ENCODE assay signal across 11 cellular contexts in genomic region chr2:104856086-104856972, GRCh38. TPM values are rescaled to one million over a fixed set of nuclear protein-coding genes. Genes with fewer than 3 reads are reported as not detected.
DNase-seq lines count a peak whose midpoint lies in the region; ATAC-seq, FAIRE-seq and TF ChIP-seq lines count a peak whose summit lies in the region.
"Had no signal": no experiment of that assay in that cellular context is flagged by ENCODE, and none has a peak within 500 bp of the region (broad histone marks: within the 10 kb centered on the region; RNA-seq: fewer than 3 reads in every experiment).

No MANE protein-coding gene starts in this region.

- peaks cover 9% of the 10 kb centered on the region for H3K9me3 ChIP-seq in CD4-positive, alpha-beta T cell (ENCODE audit: control insufficient read depth, low read length)
- H3K9me3 ChIP-seq in astrocyte (ENCODE audit: insufficient read depth, low read depth, low read length) (no peaks in the 10 kb centered on the region), tibial artery (no peaks in the 10 kb centered on the region)
- H3K9me3 ChIP-seq: adrenal gland, tibial nerve had no signal

- H3K36me3 ChIP-seq in astrocyte (ENCODE audit: insufficient read depth, low read length): no peaks in the 10 kb centered on the region
- H3K36me3 ChIP-seq in tibial artery: no peaks in the 10 kb centered on the region
- H3K36me3 ChIP-seq: adrenal gland, tibial nerve had no signal

- peak overlapping the region; percentile 42 for H3K4me3 Mint-ChIP-seq in CD4-positive, alpha-beta T cell
- no peak overlapping the region for H3K4me3 Mint-ChIP-seq in astrocyte (ENCODE audit: unreplicated experiment)
- peak overlapping the region; percentile 64 to 84 (median 78) for H3K4me3 Mint-ChIP-seq in naive B cell

- peaks cover 82% of the 10 kb centered on the region for H3K27me3 Mint-ChIP-seq in CD4-positive, alpha-beta T cell
- H3K27me3 Mint-ChIP-seq in astrocyte (ENCODE audit: low read depth, unreplicated experiment): peaks cover 69% of the 10 kb centered on the region
- peaks cover 64 to 78% (median 74%) of the 10 kb centered on the region in 3 donors for H3K27me3 Mint-ChIP-seq in naive B cell

- POLR2A ChIA-PET in CD4-positive, alpha-beta T cell (lab: Charles Lee): no interaction called here

- no peak for TF ChIP-seq CTCF in CD4-positive, alpha-beta T cell (IDR thresholded peaks at IDR 0.05)
- TF ChIP-seq CTCF in astrocyte (IDR thresholded peaks at IDR 0.05; ENCODE audit: insufficient read depth, low read depth, low read length): no peak
- TF ChIP-seq CTCF in tibial artery (IDR thresholded peaks at IDR 0.05): no peak

- H3K4me3 ChIP-seq in astrocyte (ENCODE audit: insufficient read depth, low read depth, low read length): peak overlapping the region; percentile 52
- H3K4me3 ChIP-seq in tibial artery: no peak overlapping the region

- no peak for ATAC-seq in CD4-positive, alpha-beta T cell (ENCODE audit: poor library complexity)
- ATAC-seq in HG02870 (IDR thresholded peaks at IDR 0.05; ENCODE audit: unreplicated experiment): peak; percentile 8
- ATAC-seq in naive B cell (ENCODE audit: low read depth in 2 of 2): peak; percentile 52 to 54

- H3K4me1 ChIP-seq in astrocyte (ENCODE audit: insufficient read depth, low read length) (peaks cover 4% of the 10 kb centered on the region), tibial artery (peaks cover 0 to 52% (median 38%) of the 10 kb centered on the region in 4 donors)

- H3K79me2 ChIP-seq in astrocyte (ENCODE audit: insufficient read depth, low read length): peaks cover 60% of the 10 kb centered on the region

- H4K20me1 ChIP-seq in astrocyte (ENCODE audit: insufficient read depth, low read length): peaks cover 14% of the 10 kb centered on the region

- H3K27me3 ChIP-seq in CD4-positive, alpha-beta T cell (ENCODE audit: control insufficient read depth, insufficient read depth, low read length): peaks cover 79% of the 10 kb centered on the region
- H3K27me3 ChIP-seq in astrocyte (ENCODE audit: insufficient read depth, low read length) (peaks cover 24% of the 10 kb centered on the region), tibial artery (peaks cover 9 to 82% of the 10 kb centered on the region in 2 donors)

- peak overlapping the region; percentile 34 for H2AFZ ChIP-seq in astrocyte (ENCODE audit: low read depth, low read length)

- peak overlapping the region; percentile 75 for H3K9ac ChIP-seq in astrocyte (ENCODE audit: low read length)

- no peak for FAIRE-seq in astrocyte (lab: Jason Lieb, UNC)

- no peak overlapping the region for H3K27ac Mint-ChIP-seq in CD4-positive, alpha-beta T cell
- H3K27ac Mint-ChIP-seq in astrocyte (ENCODE audit: unreplicated experiment) (peak overlapping the region; percentile 53), naive B cell (peak overlapping the region in 3 of 6 donors; percentile 83 to 92 (median 86))

- CTCF ChIA-PET in CD4-positive, alpha-beta T cell (lab: Charles Lee): no interaction called here

- intact Hi-C loops in CD4-positive, alpha-beta T cell (cut with DNase I, micrococcal nuclease): no loop called here
- intact Hi-C loops in tibial artery (cut with DNase I; ENCODE audit: low total_unique reads): no loop called here

- H3K4me1 Mint-ChIP-seq in CD4-positive, alpha-beta T cell (ENCODE audit: low read depth): peaks cover 43% of the 10 kb centered on the region
- H3K4me1 Mint-ChIP-seq in astrocyte (ENCODE audit: low read depth, unreplicated experiment) (peaks cover 4% of the 10 kb centered on the region), naive B cell (peaks cover 41 to 43% (median 42%) of the 10 kb centered on the region in 3 donors)

- H3K9me3 Mint-ChIP-seq in CD4-positive, alpha-beta T cell: peaks cover 2% of the 10 kb centered on the region
- H3K9me3 Mint-ChIP-seq in astrocyte (ENCODE audit: unreplicated experiment) (peaks cover 26% of the 10 kb centered on the region), naive B cell (peaks cover 0 to 62% (median 19%) of the 10 kb centered on the region in 7 donors)

- peaks cover 3% of the 10 kb centered on the region for H3K36me3 Mint-ChIP-seq in CD4-positive, alpha-beta T cell (ENCODE audit: low read depth)
- peaks cover 3% of the 10 kb centered on the region for H3K36me3 Mint-ChIP-seq in astrocyte (ENCODE audit: low read depth, unreplicated experiment)
- peaks cover 10 to 36% of the 10 kb centered on the region in 2 donors for H3K36me3 Mint-ChIP-seq in naive B cell

- H3K4me2 ChIP-seq in astrocyte (ENCODE audit: low read length): peak overlapping the region; percentile 86

- no peak for DNase-seq in CD4-positive, alpha-beta T cell
- DNase-seq in astrocyte (ENCODE audit: low read depth): no peak
- DNase-seq in naive B cell: peak; percentile 47
- DNase-seq in tibial artery: no peak
- no peak for DNase-seq in midbrain (lab: John Stamatoyannopoulos, UW)
- DNase-seq in superior temporal gyrus (ENCODE audit: extremely low spot score): no peak
- no peak for DNase-seq in NK-92 treated with Interleukin-12 subunit alpha and Interleukin-12 subunit beta, amount 100 ng/mL, for 24 hours (lab: John Stamatoyannopoulos, UW)

- H3K27ac ChIP-seq in CD4-positive, alpha-beta T cell (ENCODE audit: low read depth, low read length): no peak overlapping the region
- H3K27ac ChIP-seq in astrocyte (ENCODE audit: low read depth, low read length) (peak overlapping the region; percentile 50), tibial artery (no peak overlapping the region)
- H3K27ac ChIP-seq: adrenal gland, SK-N-MC, tibial nerve had no signal

RNA-seq across cellular contexts. Expression of gene POU3F3, which starts 2.4 kb away (rescaled TPM):
- not detected for total RNA-seq in CD4-positive, alpha-beta T cell
- 0.09 TPM in 1 of 2 replicates, not detected in the other for total RNA-seq in astrocyte
- not detected for polyA plus RNA-seq in naive B cell (ENCODE audit: low read depth in 6 of 6)
- total RNA-seq: tibial nerve had no signal
